ENCODE assay signal across 18 cellular contexts in the genomic region with DNA sequence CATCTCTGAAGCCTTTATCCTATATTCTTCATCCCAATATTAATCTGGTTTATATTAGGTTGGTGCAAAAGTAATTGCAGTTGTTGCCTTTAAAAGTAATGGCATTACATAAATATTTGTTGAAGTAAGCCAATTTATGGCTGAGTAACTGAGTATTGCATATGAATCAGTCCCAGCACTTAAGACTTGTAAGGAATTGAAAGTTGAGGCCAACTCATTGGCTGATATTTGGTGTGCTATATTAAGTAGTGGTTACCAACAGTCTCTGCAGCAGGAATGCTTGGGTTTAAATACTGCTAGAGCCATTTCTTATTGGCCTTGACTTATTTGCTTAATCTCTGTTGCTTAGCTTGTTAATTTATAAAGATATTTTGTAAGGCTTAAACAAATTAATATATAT.
"Had no signal": no experiment of that assay in that cellular context is flagged by ENCODE, and none has a peak within 500 bp of the region (broad histone marks: within the 10 kb centered on the region; RNA-seq: fewer than 3 reads in every experiment).

No MANE protein-coding gene starts in this region.

- H3K4me1 Mint-ChIP-seq: central memory CD8-positive, alpha-beta T cell; memory B cell; naive thymus-derived CD4-positive, alpha-beta T cell; T-cell had no signal

- H3K27me3 Mint-ChIP-seq: activated CD8-positive, alpha-beta T cell treated with anti-CD3 and anti-CD28 coated beads for 36 hours; central memory CD8-positive, alpha-beta T cell; memory B cell; naive thymus-derived CD4-positive, alpha-beta T cell; T-cell had no signal

- H3K27me3 ChIP-seq: transverse colon had no signal

- H3K27ac ChIP-seq: coronary artery, prostate gland, skin epidermis, transverse colon had no signal

- H3K4me1 ChIP-seq: prostate gland, transverse colon had no signal

- H3K4me3 ChIP-seq: coronary artery, mucosa of descending colon, prostate gland, skin epidermis, transverse colon had no signal

- DNase-seq: activated CD4-positive, alpha-beta T cell treated with anti-CD3 and anti-CD28 coated beads for 48 hours; activated CD4-positive, CD25-positive, alpha-beta regulatory T cell; activated CD8-positive, alpha-beta T cell treated with anti-CD3 and anti-CD28 coated beads for 36 hours; activated naive CD4-positive, alpha-beta T cell treated with anti-CD3 and anti-CD28 coated beads for 36 hours; activated T-cell treated with anti-CD3 and anti-CD28 coated beads, Interleukin-2, amount 50 U/mL, for 4 hours; anterior cingulate cortex; mucosa of descending colon; naive thymus-derived CD4-positive, alpha-beta T cell; right cardiac atrium; stimulated activated naive CD8-positive, alpha-beta T cell treated with anti-CD3 and anti-CD28 coated beads, Interleukin-15, Interleukin-2, amounts not matched to agents 100 U/mL and 50 U/mL, for 24 hours; T-cell; T-helper 9 cell; transverse colon had no signal

- ATAC-seq: activated CD8-positive, alpha-beta T cell treated with anti-CD3 and anti-CD28 coated beads for 36 hours; mucosa of descending colon; naive thymus-derived CD4-positive, alpha-beta T cell; right cardiac atrium; stimulated activated naive CD8-positive, alpha-beta T cell treated with anti-CD3 and anti-CD28 coated beads, Interleukin-15, Interleukin-2, amounts not matched to agents 100 U/mL and 50 U/mL, for 24 hours; T-cell had no signal

- H3K27ac Mint-ChIP-seq: activated CD8-positive, alpha-beta T cell treated with anti-CD3 and anti-CD28 coated beads for 36 hours; activated naive CD4-positive, alpha-beta T cell treated with anti-CD3 and anti-CD28 coated beads for 36 hours; memory B cell; naive thymus-derived CD4-positive, alpha-beta T cell; T-cell had no signal

- H3K36me3 Mint-ChIP-seq: memory B cell; naive thymus-derived CD4-positive, alpha-beta T cell; T-cell had no signal

- H3K9me3 ChIP-seq: mucosa of descending colon, prostate gland, transverse colon had no signal

- H3K4me3 Mint-ChIP-seq: activated CD8-positive, alpha-beta T cell treated with anti-CD3 and anti-CD28 coated beads for 36 hours; activated naive CD4-positive, alpha-beta T cell treated with anti-CD3 and anti-CD28 coated beads for 36 hours; activated T-cell treated with anti-CD3 and anti-CD28 coated beads, Interleukin-2, amount 50 U/mL, for 4 hours; central memory CD8-positive, alpha-beta T cell; memory B cell; naive thymus-derived CD4-positive, alpha-beta T cell; T-cell had no signal

- H3K9me3 Mint-ChIP-seq: activated CD8-positive, alpha-beta T cell treated with anti-CD3 and anti-CD28 coated beads for 36 hours; activated naive CD4-positive, alpha-beta T cell treated with anti-CD3 and anti-CD28 coated beads for 36 hours; activated T-cell treated with anti-CD3 and anti-CD28 coated beads, Interleukin-2, amount 50 U/mL, for 4 hours; central memory CD8-positive, alpha-beta T cell had no signal

- H3K36me3 ChIP-seq: prostate gland, transverse colon had no signal
